2 cellular contexts compared by ENCODE assay signal in the genomic region with DNA sequence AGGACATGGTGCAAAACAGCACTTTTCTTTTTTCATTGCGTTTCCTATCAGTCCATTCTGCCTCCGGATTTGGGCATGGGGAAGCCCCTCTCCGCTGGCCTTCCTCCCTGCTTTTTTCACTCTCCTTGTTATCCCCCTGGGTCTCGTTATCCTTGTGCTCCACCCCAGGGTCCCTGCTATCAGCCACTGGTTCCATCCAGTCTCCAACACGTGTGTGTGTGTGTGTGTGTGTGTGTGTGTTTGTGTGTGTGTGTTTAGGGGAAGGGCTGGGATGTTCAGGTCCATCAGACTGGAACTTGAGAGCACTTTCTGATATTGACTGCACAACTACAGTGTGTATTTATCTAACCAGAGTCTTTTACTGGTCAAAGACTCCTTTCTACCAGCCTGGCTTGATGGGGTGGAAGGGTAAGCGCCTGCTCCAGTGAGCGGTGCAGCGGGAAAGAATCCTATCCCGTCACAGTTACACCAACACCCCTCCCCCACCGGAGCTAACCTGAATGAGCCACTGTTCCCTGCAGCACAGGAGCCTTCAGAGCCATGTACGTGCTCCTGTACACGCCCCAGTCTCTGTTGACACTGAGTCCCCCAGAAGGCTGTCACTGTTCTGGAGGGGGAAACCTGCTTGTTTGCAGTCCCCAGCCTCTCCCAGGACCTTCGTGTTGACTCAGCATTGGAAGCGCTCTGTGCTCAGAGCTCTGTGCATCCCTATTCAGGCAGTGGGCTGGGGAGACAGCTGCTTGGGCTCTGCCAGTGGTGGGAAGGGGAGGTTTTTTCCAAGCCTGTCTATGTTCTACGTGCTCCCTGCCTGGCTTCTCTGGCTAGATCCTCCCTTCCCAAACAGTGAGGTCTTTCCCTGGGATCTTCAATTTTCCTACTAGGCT.
TF ChIP-seq lines count a peak whose summit lies in the region.

No MANE protein-coding gene starts in this region.

TF ChIP-seq in HEK293, 187 proteins besides CTCF, POLR2A, EP300 and RAD21 (continues in another document):
- TF ChIP-seq MYNN (tag by site-specific recombination; IDR thresholded peaks at IDR 0.05; ENCODE audit: borderline replicate concordance): no peak
- TF ChIP-seq ZNF169 (tag by site-specific recombination; IDR thresholded peaks at IDR 0.05): no peak
- TF ChIP-seq ZNF580 (tag by site-specific recombination; IDR thresholded peaks at IDR 0.05): no peak
- no peak for TF ChIP-seq ZNF549 (tag by site-specific recombination; IDR thresholded peaks at IDR 0.05)
- TF ChIP-seq, protein P1, sequence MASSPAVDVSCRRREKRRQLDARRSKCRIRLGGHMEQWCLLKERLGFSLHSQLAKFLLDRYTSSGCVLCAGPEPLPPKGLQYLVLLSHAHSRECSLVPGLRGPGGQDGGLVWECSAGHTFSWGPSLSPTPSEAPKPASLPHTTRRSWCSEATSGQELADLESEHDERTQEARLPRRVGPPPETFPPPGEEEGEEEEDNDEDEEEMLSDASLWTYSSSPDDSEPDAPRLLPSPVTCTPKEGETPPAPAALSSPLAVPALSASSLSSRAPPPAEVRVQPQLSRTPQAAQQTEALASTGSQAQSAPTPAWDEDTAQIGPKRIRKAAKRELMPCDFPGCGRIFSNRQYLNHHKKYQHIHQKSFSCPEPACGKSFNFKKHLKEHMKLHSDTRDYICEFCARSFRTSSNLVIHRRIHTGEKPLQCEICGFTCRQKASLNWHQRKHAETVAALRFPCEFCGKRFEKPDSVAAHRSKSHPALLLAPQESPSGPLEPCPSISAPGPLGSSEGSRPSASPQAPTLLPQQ (tag by site-specific recombination; IDR thresholded peaks at IDR 0.05): no peak
- TF ChIP-seq ZBTB7A (tag by site-specific recombination; IDR thresholded peaks at IDR 0.05; ENCODE audit: low read depth): no peak
- TF ChIP-seq ZNF16 (tag by site-specific recombination; IDR thresholded peaks at IDR 0.05; ENCODE audit: low read depth): no peak
- no peak for TF ChIP-seq ZNF768 (tag by site-specific recombination; IDR thresholded peaks at IDR 0.05)
- TF ChIP-seq TRIM28 (IDR thresholded peaks at IDR 0.05; ENCODE audit: borderline replicate concordance, low read length): peak; percentile 92
- TF ChIP-seq ZNF335 (tag by site-specific recombination; conservative IDR thresholded peaks at IDR 0.05): peak; percentile 41
- TF ChIP-seq PRDM10 (tag by site-specific recombination; IDR thresholded peaks at IDR 0.05): peak; percentile 48
- TF ChIP-seq ZNF501 (tag by site-specific recombination; IDR thresholded peaks at IDR 0.05): no peak
- TF ChIP-seq ZNF138 (tag by site-specific recombination; IDR thresholded peaks at IDR 0.05; ENCODE audit: borderline replicate concordance): no peak
- no peak for TF ChIP-seq ZSCAN18 (tag by site-specific recombination; IDR thresholded peaks at IDR 0.05)
- no peak for TF ChIP-seq ZNF223 (tag by site-specific recombination; IDR thresholded peaks at IDR 0.05)
- no peak for TF ChIP-seq ZNF350 (tag by site-specific recombination; IDR thresholded peaks at IDR 0.05)
- TF ChIP-seq SCRT2 (tag by site-specific recombination; IDR thresholded peaks at IDR 0.05): no peak
- TF ChIP-seq, protein P2, sequence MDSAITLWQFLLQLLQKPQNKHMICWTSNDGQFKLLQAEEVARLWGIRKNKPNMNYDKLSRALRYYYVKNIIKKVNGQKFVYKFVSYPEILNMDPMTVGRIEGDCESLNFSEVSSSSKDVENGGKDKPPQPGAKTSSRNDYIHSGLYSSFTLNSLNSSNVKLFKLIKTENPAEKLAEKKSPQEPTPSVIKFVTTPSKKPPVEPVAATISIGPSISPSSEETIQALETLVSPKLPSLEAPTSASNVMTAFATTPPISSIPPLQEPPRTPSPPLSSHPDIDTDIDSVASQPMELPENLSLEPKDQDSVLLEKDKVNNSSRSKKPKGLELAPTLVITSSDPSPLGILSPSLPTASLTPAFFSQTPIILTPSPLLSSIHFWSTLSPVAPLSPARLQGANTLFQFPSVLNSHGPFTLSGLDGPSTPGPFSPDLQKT (IDR thresholded peaks at IDR 0.05; ENCODE audit: borderline replicate concordance, low read depth, low read length): no peak
- no peak for TF ChIP-seq ZNF221 (tag by site-specific recombination; IDR thresholded peaks at IDR 0.05; ENCODE audit: borderline replicate concordance)

TF ChIP-seq in SK-N-SH, 30 proteins besides CTCF, POLR2A, EP300 and RAD21:
- TF ChIP-seq, protein P3, sequence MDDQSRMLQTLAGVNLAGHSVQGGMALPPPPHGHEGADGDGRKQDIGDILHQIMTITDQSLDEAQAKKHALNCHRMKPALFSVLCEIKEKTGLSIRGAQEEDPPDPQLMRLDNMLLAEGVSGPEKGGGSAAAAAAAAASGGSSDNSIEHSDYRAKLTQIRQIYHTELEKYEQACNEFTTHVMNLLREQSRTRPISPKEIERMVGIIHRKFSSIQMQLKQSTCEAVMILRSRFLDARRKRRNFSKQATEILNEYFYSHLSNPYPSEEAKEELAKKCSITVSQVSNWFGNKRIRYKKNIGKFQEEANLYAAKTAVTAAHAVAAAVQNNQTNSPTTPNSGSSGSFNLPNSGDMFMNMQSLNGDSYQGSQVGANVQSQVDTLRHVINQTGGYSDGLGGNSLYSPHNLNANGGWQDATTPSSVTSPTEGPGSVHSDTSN (IDR thresholded peaks at IDR 0.05): no peak
- TF ChIP-seq NRF1 (IDR thresholded peaks at IDR 0.05; ENCODE audit: low read depth, low read length) (no peak), CHD2 (IDR thresholded peaks at IDR 0.05; ENCODE audit: low read length, partially characterized antibody) (no peak), GABPA (IDR thresholded peaks at IDR 0.05; ENCODE audit: low read depth) (no peak), FOSL2 (IDR thresholded peaks at IDR 0.05; ENCODE audit: borderline replicate concordance, low read depth) (no peak), NFIC (IDR thresholded peaks at IDR 0.05; ENCODE audit: borderline replicate concordance) (no peak), REST (IDR thresholded peaks at IDR 0.05; ENCODE audit: low read depth, low read length) (no peak)
